ENCODE assay signal across 38 cellular contexts in the genomic region with DNA sequence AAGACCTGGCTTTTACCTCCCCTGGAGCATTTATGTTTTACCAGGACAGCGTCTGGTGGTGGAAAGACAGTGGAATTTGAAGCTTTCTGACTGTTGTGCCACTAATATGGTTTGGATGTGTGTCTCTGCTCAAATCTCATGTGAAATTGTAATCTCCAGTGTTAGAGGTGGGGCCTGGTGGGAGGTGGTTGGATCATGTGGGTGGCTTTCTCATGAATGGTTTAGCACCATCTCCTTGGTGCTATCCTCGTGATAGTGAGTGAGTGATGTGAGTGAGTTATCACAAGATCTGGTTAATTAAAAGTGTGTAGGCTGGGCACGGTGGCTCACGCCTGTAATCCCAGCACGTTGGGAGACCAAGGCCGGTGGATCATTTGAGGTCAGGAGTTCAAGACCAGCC. TPM values are rescaled to one million over a fixed set of nuclear protein-coding genes. Genes with fewer than 3 reads are reported as not detected.
"Had no signal": no experiment of that assay in that cellular context is flagged by ENCODE, and none has a peak within 500 bp of the region (broad histone marks: within the 10 kb centered on the region; RNA-seq: fewer than 3 reads in every experiment).

No MANE protein-coding gene starts in this region.

- H3K4me1 ChIP-seq: colonic mucosa had no signal

- H3K4me3 ChIP-seq: breast epithelium, cardiac muscle cell, colonic mucosa, esophagus squamous epithelium, gastroesophageal sphincter, heart right ventricle had no signal

- H3K9me3 ChIP-seq: breast epithelium, colonic mucosa, esophagus squamous epithelium, gastroesophageal sphincter had no signal

- H3K27ac Mint-ChIP-seq: activated CD4-positive, alpha-beta T cell treated with anti-CD3 and anti-CD28 coated beads for 36 hours; activated CD4-positive, alpha-beta T cell treated with anti-CD3 and anti-CD28 coated beads, Interleukin-2, amount 10 ng/mL, durations not matched to agents 7 days and 5 days; activated CD8-positive, alpha-beta T cell treated with anti-CD3 and anti-CD28 coated beads for 36 hours; activated naive CD8-positive, alpha-beta T cell; activated T-helper 17 cell treated with anti-CD3 and anti-CD28 coated beads, Interleukin-2, amount 50 U/mL, for 72 hours; T-helper 17 cell; T-helper 2 cell treated with Interferon-gamma antibody and Interleukin-4, amounts not matched to agents 5 μg/mL and 100 μg/mL, for 36 hours had no signal

- H3K4me3 Mint-ChIP-seq: activated CD4-positive, alpha-beta T cell treated with anti-CD3 and anti-CD28 coated beads for 36 hours; activated CD4-positive, alpha-beta T cell treated with anti-CD3 and anti-CD28 coated beads, Interleukin-2, amount 10 ng/mL, durations not matched to agents 7 days and 5 days; activated CD8-positive, alpha-beta T cell treated with anti-CD3 and anti-CD28 coated beads for 36 hours; activated naive CD8-positive, alpha-beta T cell; activated T-cell treated with anti-CD3 and anti-CD28 coated beads, Interleukin-2, amount 50 U/mL, for 4 hours; activated T-helper 17 cell treated with anti-CD3 and anti-CD28 coated beads, Interleukin-2, amount 50 U/mL, for 72 hours; brain; T-helper 17 cell; T-helper 2 cell treated with Interferon-gamma antibody and Interleukin-4, amounts not matched to agents 5 μg/mL and 100 μg/mL, for 36 hours had no signal

- ATAC-seq: activated CD4-positive, alpha-beta T cell treated with anti-CD3 and anti-CD28 coated beads for 36 hours; activated CD8-positive, alpha-beta T cell treated with anti-CD3 and anti-CD28 coated beads for 36 hours; activated T-cell treated with anti-CD3 and anti-CD28 coated beads, Interleukin-2, amount 50 U/mL, for 4 hours; activated T-helper 17 cell treated with anti-CD3 and anti-CD28 coated beads, Interleukin-2, amount 50 U/mL, for 72 hours; gastroesophageal sphincter; heart right ventricle; T-helper 17 cell had no signal

- H3K27me3 Mint-ChIP-seq: activated CD4-positive, alpha-beta T cell treated with anti-CD3 and anti-CD28 coated beads for 36 hours had no signal

- H3K36me3 ChIP-seq: breast epithelium, cardiac muscle cell, colonic mucosa, esophagus squamous epithelium, gastroesophageal sphincter, heart right ventricle had no signal

- FAIRE-seq: endometrium, endothelial cell of umbilical vein had no signal

- H3K9me3 Mint-ChIP-seq: activated CD4-positive, alpha-beta T cell treated with anti-CD3 and anti-CD28 coated beads, Interleukin-2, amount 10 ng/mL, durations not matched to agents 7 days and 5 days; activated CD8-positive, alpha-beta T cell treated with anti-CD3 and anti-CD28 coated beads for 36 hours; activated T-cell treated with anti-CD3 and anti-CD28 coated beads, Interleukin-2, amount 50 U/mL, for 4 hours; activated T-helper 17 cell treated with anti-CD3 and anti-CD28 coated beads, Interleukin-2, amount 50 U/mL, for 72 hours; T-helper 2 cell treated with Interferon-gamma antibody and Interleukin-4, amounts not matched to agents 5 μg/mL and 100 μg/mL, for 36 hours had no signal

- H3K27ac ChIP-seq: breast epithelium, cardiac muscle cell, colonic mucosa, epithelial cell of prostate, esophagus squamous epithelium, gastroesophageal sphincter, heart right ventricle had no signal

- H3K27me3 ChIP-seq: breast epithelium, cardiac muscle cell, colonic mucosa, esophagus squamous epithelium, gastroesophageal sphincter, heart right ventricle had no signal

- H3K36me3 Mint-ChIP-seq: activated naive CD8-positive, alpha-beta T cell; brain had no signal

- DNase-seq: activated CD4-positive, alpha-beta T cell treated with anti-CD3 and anti-CD28 coated beads for 36 hours; activated CD4-positive, alpha-beta T cell treated with anti-CD3 and anti-CD28 coated beads, Interleukin-2, amount 10 ng/mL, durations not matched to agents 7 days and 5 days; activated CD4-positive, alpha-beta T cell treated with anti-CD3 and anti-CD28 coated beads, Interleukin-2, amount 50 U/mL, for 48 hours; activated CD4-positive, CD25-positive, alpha-beta regulatory T cell; activated CD4-positive, CD25-positive, alpha-beta regulatory T cell treated with anti-CD3 and anti-CD28 coated beads, Interleukin-2, amount 50 U/mL, for 72 hours; activated CD8-positive, alpha-beta memory T cell treated with anti-CD3 and anti-CD28 coated beads for 24 hours; activated CD8-positive, alpha-beta T cell treated with anti-CD3 and anti-CD28 coated beads for 36 hours; activated effector memory CD4-positive, alpha-beta T cell treated with Interleukin-2 at 50 U/mL for 16 hours; activated gamma-delta T cell treated with Interleukin-2 at 50 U/mL for 16 hours; activated naive CD4-positive, alpha-beta T cell treated with anti-CD3 and anti-CD28 coated beads, Interleukin-2, amount 50 U/mL, for 16 hours; activated naive CD4-positive, alpha-beta T cell treated with Interleukin-2 at 50 U/mL for 16 hours; activated T-cell treated with anti-CD3 and anti-CD28 coated beads, Interleukin-2, amount 50 U/mL, for 4 hours; amygdala; central memory CD4-positive, alpha-beta T cell; cerebellar nuclear complex; colonic mucosa; effector CD8-positive, alpha-beta T cell; esophagus squamous epithelium; foreskin melanocyte; heart right ventricle; T-helper 1 cell; T-helper 17 cell; T1000 had no signal

RNA-seq across cellular contexts. Expression of a gene that starts 23.8 kb away (rescaled TPM):
- total RNA-seq: activated CD4-positive, alpha-beta T cell treated with anti-CD3 and anti-CD28 coated beads for 36 hours; activated CD4-positive, alpha-beta T cell treated with anti-CD3 and anti-CD28 coated beads, Interleukin-2, amount 10 ng/mL, durations not matched to agents 7 days and 5 days; activated CD8-positive, alpha-beta T cell treated with anti-CD3 and anti-CD28 coated beads for 36 hours; activated T-cell treated with anti-CD3 and anti-CD28 coated beads, Interleukin-2, amount 50 U/mL, for 4 hours; activated T-helper 17 cell treated with anti-CD3 and anti-CD28 coated beads, Interleukin-2, amount 50 U/mL, for 72 hours; aorta; colonic mucosa; dermis microvascular lymphatic vessel endothelial cell; endothelial cell of umbilical vein; esophagus squamous epithelium; fibroblast of lung; gastroesophageal sphincter; glomerular endothelial cell; T-helper 17 cell had no signal
- polyA plus RNA-seq: endothelial cell of umbilical vein had no signal

RNA-seq across cellular contexts. Expression of a gene that starts 46.2 kb away (rescaled TPM):
- total RNA-seq: activated CD4-positive, alpha-beta T cell treated with anti-CD3 and anti-CD28 coated beads for 36 hours; activated CD4-positive, alpha-beta T cell treated with anti-CD3 and anti-CD28 coated beads, Interleukin-2, amount 10 ng/mL, durations not matched to agents 7 days and 5 days; activated CD8-positive, alpha-beta T cell treated with anti-CD3 and anti-CD28 coated beads for 36 hours; activated T-helper 17 cell treated with anti-CD3 and anti-CD28 coated beads, Interleukin-2, amount 50 U/mL, for 72 hours; dermis microvascular lymphatic vessel endothelial cell; endothelial cell of umbilical vein; fibroblast of lung; fibroblast of villous mesenchyme; T-helper 17 cell had no signal
- polyA plus RNA-seq: endothelial cell of umbilical vein, fibroblast of lung had no signal
